Comparison of ENCODE assay signal across 15 cellular contexts in the genomic region with DNA sequence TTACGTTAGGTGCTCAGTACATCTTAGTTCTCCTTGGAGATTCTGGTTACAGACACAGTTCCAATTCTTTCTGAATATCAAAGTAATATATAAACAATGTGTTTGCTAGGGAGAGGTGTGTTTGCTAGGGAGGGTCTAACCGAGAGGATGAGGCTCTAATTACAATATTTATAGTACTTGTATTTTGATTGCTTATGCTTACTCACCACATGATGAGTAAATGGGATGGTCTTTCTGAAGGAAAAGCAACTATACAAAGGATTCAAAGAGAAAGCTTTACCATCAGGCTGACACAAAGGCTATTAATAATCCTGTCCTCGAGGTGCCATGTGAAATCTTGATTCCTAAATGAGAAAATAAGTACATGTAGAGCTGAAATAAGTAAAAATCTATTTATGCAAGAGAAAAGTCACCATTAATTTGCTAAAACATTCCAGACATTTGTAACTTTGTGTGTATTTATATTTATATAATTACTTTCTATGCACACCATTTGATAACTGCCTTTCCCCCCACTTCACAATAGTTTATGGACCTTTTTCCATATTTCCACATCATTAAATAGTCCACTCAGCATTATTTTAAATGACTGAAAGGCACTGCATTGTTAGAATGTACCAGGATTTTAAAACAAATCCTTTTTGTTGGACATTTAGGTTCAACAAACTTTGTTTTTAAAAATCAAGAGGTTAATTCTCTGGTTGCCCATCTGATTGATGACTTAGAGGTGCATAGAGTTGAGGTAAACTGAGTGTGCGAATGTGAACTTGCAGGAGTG.
A peak's percentile ranks its signal among the peaks of the same experiment; 100 is the strongest.
DNase-seq lines count a peak whose midpoint lies in the region; ATAC-seq and TF ChIP-seq lines count a peak whose summit lies in the region.
"Had no signal": no experiment of that assay in that cellular context is flagged by ENCODE, and none has a peak within 500 bp of the region (broad histone marks: within the 10 kb centered on the region; RNA-seq: fewer than 3 reads in every experiment).

No MANE protein-coding gene starts in this region.

- 59 to 71% methylated on average over 4 of the region's 4 CpGs for WGBS in transverse colon (ENCODE audit: low coverage in 1 of 2), 2 donors

- no peak for TF ChIP-seq POLR2A in transverse colon (IDR thresholded peaks at IDR 0.05)

- H3K4me3 Mint-ChIP-seq in osteocyte (ENCODE audit: unreplicated experiment): no peak overlapping the region
- H3K4me3 Mint-ChIP-seq: activated naive CD8-positive, alpha-beta T cell treated with anti-CD3 and anti-CD28 coated beads, Interleukin-2, amount 10 ng/mL, durations not matched to agents 7 days and 5 days; IgD-negative memory B cell; type B pancreatic cell had no signal

- H3K27ac ChIP-seq in RWPE2 (ENCODE audit: poor library complexity, severe bottlenecking) (peak overlapping the region; percentile 100), transverse colon (no peak overlapping the region)
- H3K27ac ChIP-seq: BLaER1, psoas muscle had no signal

- no peak overlapping the region for H3K4me3 ChIP-seq in RWPE2 (ENCODE audit: severe bottlenecking)
- no peak overlapping the region for H3K4me3 ChIP-seq in epithelial cell of esophagus (ENCODE audit: low read length)
- no peak overlapping the region for H3K4me3 ChIP-seq in transverse colon
- H3K4me3 ChIP-seq: BLaER1, psoas muscle had no signal

- in situ Hi-C loops in transverse colon (cut with MboI; ENCODE audit: low pct_ligation_motif_present in 1 of 4, low pct_unique_long_range_greater_than_20kb in 1 of 4, low sequenced_read_pairs in 3 of 4): no loop called here

- H3K27me3 ChIP-seq in RWPE2 (ENCODE audit: insufficient read depth, poor library complexity, severe bottlenecking): no peaks in the 10 kb centered on the region
- no peaks in the 10 kb centered on the region for H3K27me3 ChIP-seq in transverse colon
- H3K27me3 ChIP-seq: BLaER1 had no signal

- no peaks in the 10 kb centered on the region for H3K36me3 ChIP-seq in RWPE2 (ENCODE audit: low read depth)
- no peaks in the 10 kb centered on the region for H3K36me3 ChIP-seq in transverse colon
- H3K36me3 ChIP-seq: BLaER1 had no signal

- H3K36me3 Mint-ChIP-seq in osteocyte (ENCODE audit: unreplicated experiment): peaks cover 2% of the 10 kb centered on the region
- H3K36me3 Mint-ChIP-seq: activated naive CD8-positive, alpha-beta T cell treated with anti-CD3 and anti-CD28 coated beads, Interleukin-2, amount 10 ng/mL, durations not matched to agents 7 days and 5 days; type B pancreatic cell had no signal

- H3K9me3 ChIP-seq in RWPE2 (ENCODE audit: severe bottlenecking) (peaks cover 6% of the 10 kb centered on the region), transverse colon (no peaks in the 10 kb centered on the region)
- H3K9me3 ChIP-seq: psoas muscle had no signal

- peak overlapping the region; percentile 95 for H3K27ac Mint-ChIP-seq in osteocyte (ENCODE audit: unreplicated experiment)
- H3K27ac Mint-ChIP-seq: activated naive CD8-positive, alpha-beta T cell treated with anti-CD3 and anti-CD28 coated beads, Interleukin-2, amount 10 ng/mL, durations not matched to agents 7 days and 5 days; IgD-negative memory B cell; type B pancreatic cell had no signal

- peak; percentile 77 for ATAC-seq in RWPE2 (ENCODE audit: low read depth)
- ATAC-seq: psoas muscle had no signal

- intact Hi-C loops in transverse colon (cut with DNase I; ENCODE audit: low total_unique reads): no loop called here

- DNase-seq in ELR (ENCODE audit: low read depth) (peak; percentile 88), RWPE2 (ENCODE audit: low spot score) (no peak), epithelial cell of esophagus (ENCODE audit: low read depth) (peak; percentile 80), osteocyte (ENCODE audit: extremely low spot score, unreplicated experiment) (no peak), ureter (ENCODE audit: low spot score) (no peak), NCI-H146 (lab: John Stamatoyannopoulos, UW) (no peak), transverse colon (no peak)
- DNase-seq: activated CD4-positive, alpha-beta T cell treated with anti-CD3 and anti-CD28 coated beads for 4 hours; activated naive CD8-positive, alpha-beta T cell treated with anti-CD3 and anti-CD28 coated beads, Interleukin-2, amount 10 ng/mL, durations not matched to agents 7 days and 5 days; activated T-cell treated with anti-CD3 and anti-CD28 coated beads for 4 hours; psoas muscle; stimulated activated CD4-positive, alpha-beta T cell treated with anti-CD3 and anti-CD28 coated beads, Interleukin-1b, Interleukin-23, amount 100 ng/mL, for 48 hours had no signal

- H3K4me1 Mint-ChIP-seq in osteocyte (ENCODE audit: unreplicated experiment): peaks cover 82% of the 10 kb centered on the region
- H3K4me1 Mint-ChIP-seq: activated naive CD8-positive, alpha-beta T cell treated with anti-CD3 and anti-CD28 coated beads, Interleukin-2, amount 10 ng/mL, durations not matched to agents 7 days and 5 days; IgD-negative memory B cell had no signal

- TF ChIP-seq EP300 in transverse colon (IDR thresholded peaks at IDR 0.05; ENCODE audit: low read depth): no peak

- peaks cover 46% of the 10 kb centered on the region for H3K4me1 ChIP-seq in RWPE2 (ENCODE audit: insufficient read depth, poor library complexity, severe bottlenecking)
- no peaks in the 10 kb centered on the region for H3K4me1 ChIP-seq in transverse colon
- H3K4me1 ChIP-seq: BLaER1, psoas muscle had no signal

- TF ChIP-seq CTCF in RWPE2 (IDR thresholded peaks at IDR 0.05; ENCODE audit: poor library complexity, severe bottlenecking) (no peak), epithelial cell of esophagus (IDR thresholded peaks at IDR 0.05; ENCODE audit: insufficient read depth, low read depth, low read length, missing control alignments) (no peak), osteocyte (IDR thresholded peaks at IDR 0.05) (no peak), transverse colon (IDR thresholded peaks at IDR 0.05) (no peak)

- peaks cover 14% of the 10 kb centered on the region for H3K9me3 Mint-ChIP-seq in osteocyte (ENCODE audit: unreplicated experiment)

- H3K27me3 Mint-ChIP-seq in osteocyte (ENCODE audit: unreplicated experiment): no peaks in the 10 kb centered on the region
- H3K27me3 Mint-ChIP-seq: type B pancreatic cell had no signal

Comparison
In these comparisons a context has a peak if more than half of its experiments do, and no peak if none do; other contexts are left out.
1. DNase-seq: peak in ELR (single experiment) and epithelial cell of esophagus (single experiment); none in RWPE2 (single experiment), osteocyte (single experiment), ureter (single experiment), NCI-H146 (single experiment) and transverse colon (single experiment).